In genomic region chr2:101860782-101861181, GRCh38 we compare ENCODE assay signal across 13 cellular contexts.
"Had no signal": no experiment of that assay in that cellular context is flagged by ENCODE, and none has a peak within 500 bp of the region (broad histone marks: within the 10 kb centered on the region; RNA-seq: fewer than 3 reads in every experiment).

No MANE protein-coding gene starts in this region.

- H3K9me3 Mint-ChIP-seq: T-helper 2 cell treated with Interferon-gamma antibody and Interleukin-4, amounts not matched to agents 5 μg/mL and 100 μg/mL, for 36 hours had no signal

- H3K27ac Mint-ChIP-seq: T-helper 2 cell treated with Interferon-gamma antibody and Interleukin-4, amounts not matched to agents 5 μg/mL and 100 μg/mL, for 36 hours had no signal

- H3K4me3 Mint-ChIP-seq: T-helper 2 cell treated with Interferon-gamma antibody and Interleukin-4, amounts not matched to agents 5 μg/mL and 100 μg/mL, for 36 hours had no signal

- H3K4me3 ChIP-seq: adrenal gland, hepatocyte, prostate gland had no signal

- DNase-seq: activated CD4-positive, alpha-beta T cell treated with anti-CD3 and anti-CD28 coated beads, Interleukin-2, amount 50 U/mL, for 4 hours; activated T-cell treated with anti-CD3 and anti-CD28 coated beads, Interleukin-2, amount 50 U/mL, for 1 hour; adrenal gland; islet precursor cell; left ventricle myocardium superior; mesendoderm; small intestine; stimulated activated CD4-positive, alpha-beta T cell treated with anti-CD3 and anti-CD28 coated beads, Interleukin-4, amount 100 ng/mL, for 24 hours; stimulated activated naive CD8-positive, alpha-beta T cell treated with anti-CD3 and anti-CD28 coated beads, Interleukin-15, Interleukin-2, amounts not matched to agents 100 U/mL and 50 U/mL, for 24 hours; trophoblast cell had no signal
